1 cellular context compared by ENCODE assay signal in genomic region chr7:75689246-75690099, GRCh38.
A peak's percentile ranks its signal among the peaks of the same experiment; 100 is the strongest.
TF ChIP-seq lines count a peak whose summit lies in the region.

No MANE protein-coding gene starts in this region.

TF ChIP-seq in HepG2, 621 proteins besides CTCF, POLR2A, EP300 and RAD21:
- TF ChIP-seq CEBPG (CRISPR knock-in tag; IDR thresholded peaks at IDR 0.05), result peak; percentile 12; the same call in 1 of the 2 replicates
- TF ChIP-seq ZNF121 (CRISPR knock-in tag; IDR thresholded peaks at IDR 0.05), result peak; percentile 70
- no peak for TF ChIP-seq ZNF124 (CRISPR knock-in tag; IDR thresholded peaks at IDR 0.05)
- peak; percentile 89 for TF ChIP-seq RFX5 (IDR thresholded peaks at IDR 0.05; ENCODE audit: low read depth, low read length)
- TF ChIP-seq CSRNP1 (CRISPR knock-in tag; IDR thresholded peaks at IDR 0.05), result peak; percentile 8; the same call in 1 of the 2 replicates
- no peak for TF ChIP-seq GPBP1L1 (CRISPR knock-in tag; IDR thresholded peaks at IDR 0.05)
- TF ChIP-seq KAT2B (IDR thresholded peaks at IDR 0.05; ENCODE audit: borderline replicate concordance, low read depth, low read length), result no peak
